In genomic region chr1:7810395-7810794, GRCh38 we compare ENCODE assay signal across 11 cellular contexts. TPM values are rescaled to one million over a fixed set of nuclear protein-coding genes. Genes with fewer than 3 reads are reported as not detected.
DNase-seq lines count a peak whose midpoint lies in the region; ATAC-seq, FAIRE-seq and TF ChIP-seq lines count a peak whose summit lies in the region.
"Had no signal": no experiment of that assay in that cellular context is flagged by ENCODE, and none has a peak within 500 bp of the region (broad histone marks: within the 10 kb centered on the region; RNA-seq: fewer than 3 reads in every experiment).

No MANE protein-coding gene starts in this region.

- TF ChIP-seq CTCF in pancreas (IDR thresholded peaks at IDR 0.05) = no peak

- no peak overlapping the region for H3K4me3 ChIP-seq in pancreas

- WGBS in pancreas, 2 donors = 91% methylated on average over 7 of the region's 7 CpGs

- no peaks in the 10 kb centered on the region for H3K4me1 ChIP-seq in pancreas

- ATAC-seq in pancreas = no peak
- no peak for ATAC-seq in GM18909 (IDR thresholded peaks at IDR 0.05; ENCODE audit: poor library complexity, unreplicated experiment)

- peaks cover 0 to 64% (median 5%) of the 10 kb centered on the region in 3 donors for H3K36me3 ChIP-seq in pancreas

- H3K9me3 ChIP-seq in pancreas = no peaks in the 10 kb centered on the region

- H3K27ac ChIP-seq in pancreas = no peak overlapping the region

- intact Hi-C loops in pancreas (cut with DNase I) = no loop called here

- H3K27me3 ChIP-seq in pancreas = no peaks in the 10 kb centered on the region

- DNase-seq in CD1c-positive myeloid dendritic cell (ENCODE audit: extremely low spot score) (peak; percentile 49), HS-5 (ENCODE audit: low read depth) (peak; percentile 77), astrocyte of the hippocampus (ENCODE audit: low read depth, low spot score) (peak; percentile 90), occipital lobe (lab: John Stamatoyannopoulos, UW) (peak; percentile 11), pancreas (no peak), NCI-H146 treated with DMSO at 0.1 percent for 48 hours (lab: John Stamatoyannopoulos, UW; ENCODE audit: unreplicated experiment) (no peak), NCI-H2196 (lab: John Stamatoyannopoulos, UW; ENCODE audit: unreplicated experiment) (no peak)
- DNase-seq: aorta, KBM-7 had no signal

- FAIRE-seq in pancreas (lab: Jason Lieb, UNC) = no peak
- FAIRE-seq: H1 had no signal

RNA-seq across cellular contexts. Expression of gene PER3, which starts 26.3 kb away (rescaled TPM):
- total RNA-seq in occipital lobe (3.3 TPM), pancreas (10 to 100 TPM in 3 of 6 donors, 1 to 10 TPM in 3; 4.6 to 13.9 (median 9.6) TPM)
- polyA plus RNA-seq in pancreas = 10 to 100 TPM in 1 of 2 donors, 1 to 10 TPM in 1; 6.4 to 11.8 TPM

RNA-seq across cellular contexts. Expression of gene VAMP3, which starts 39.3 kb away (rescaled TPM):
- total RNA-seq in occipital lobe (39.5 TPM), pancreas (10 to 100 TPM; 11.7 to 39.1 (median 22.0) TPM)
- 10 to 100 TPM; 15.1 to 33.6 TPM for polyA plus RNA-seq in pancreas

RNA-seq across cellular contexts. Expression of gene UTS2, which starts 42.5 kb away (rescaled TPM):
- total RNA-seq in occipital lobe (not detected), pancreas (not detected)
- under 1 TPM in 1 of 2 donors, not detected in 1; 0.09 TPM for polyA plus RNA-seq in pancreas
- total RNA-seq: H1 had no signal
- polyA plus RNA-seq: H1 had no signal

Comparison
In these comparisons a context has a peak if more than half of its experiments do, and no peak if none do; other contexts are left out.
1. DNase-seq: peak in CD1c-positive myeloid dendritic cell (single experiment), HS-5 (single experiment), astrocyte of the hippocampus (single experiment) and occipital lobe (single experiment); none in pancreas (0 of 6), NCI-H146 treated with DMSO at 0.1 percent for 48 hours (single experiment) and NCI-H2196 (single experiment).